Comparison of ENCODE assay signal across 1 cellular context in genomic region chr11:69443138-69443967, GRCh38.
TF ChIP-seq lines count a peak whose summit lies in the region.

No MANE protein-coding gene starts in this region.

TF ChIP-seq in K562, 482 proteins besides CTCF, POLR2A, EP300 and RAD21 (continued from another document and continues in another):
- TF ChIP-seq, protein P1, sequence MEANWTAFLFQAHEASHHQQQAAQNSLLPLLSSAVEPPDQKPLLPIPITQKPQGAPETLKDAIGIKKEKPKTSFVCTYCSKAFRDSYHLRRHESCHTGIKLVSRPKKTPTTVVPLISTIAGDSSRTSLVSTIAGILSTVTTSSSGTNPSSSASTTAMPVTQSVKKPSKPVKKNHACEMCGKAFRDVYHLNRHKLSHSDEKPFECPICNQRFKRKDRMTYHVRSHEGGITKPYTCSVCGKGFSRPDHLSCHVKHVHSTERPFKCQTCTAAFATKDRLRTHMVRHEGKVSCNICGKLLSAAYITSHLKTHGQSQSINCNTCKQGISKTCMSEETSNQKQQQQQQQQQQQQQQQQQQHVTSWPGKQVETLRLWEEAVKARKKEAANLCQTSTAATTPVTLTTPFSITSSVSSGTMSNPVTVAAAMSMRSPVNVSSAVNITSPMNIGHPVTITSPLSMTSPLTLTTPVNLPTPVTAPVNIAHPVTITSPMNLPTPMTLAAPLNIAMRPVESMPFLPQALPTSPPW (CRISPR knock-in tag; IDR thresholded peaks at IDR 0.05), result peak; percentile 97
- no peak for TF ChIP-seq HIVEP1 (CRISPR knock-in tag; IDR thresholded peaks at IDR 0.05)
- TF ChIP-seq, protein P2, sequence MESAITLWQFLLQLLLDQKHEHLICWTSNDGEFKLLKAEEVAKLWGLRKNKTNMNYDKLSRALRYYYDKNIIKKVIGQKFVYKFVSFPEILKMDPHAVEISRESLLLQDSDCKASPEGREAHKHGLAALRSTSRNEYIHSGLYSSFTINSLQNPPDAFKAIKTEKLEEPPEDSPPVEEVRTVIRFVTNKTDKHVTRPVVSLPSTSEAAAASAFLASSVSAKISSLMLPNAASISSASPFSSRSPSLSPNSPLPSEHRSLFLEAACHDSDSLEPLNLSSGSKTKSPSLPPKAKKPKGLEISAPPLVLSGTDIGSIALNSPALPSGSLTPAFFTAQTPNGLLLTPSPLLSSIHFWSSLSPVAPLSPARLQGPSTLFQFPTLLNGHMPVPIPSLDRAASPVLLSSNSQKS (CRISPR knock-in tag; IDR thresholded peaks at IDR 0.05), result no peak
- no peak; the same call in 1 of the 2 replicates for TF ChIP-seq ZNF12 (CRISPR knock-in tag; IDR thresholded peaks at IDR 0.05)
- TF ChIP-seq RHOXF2B (CRISPR knock-in tag; conservative IDR thresholded peaks at IDR 0.05), result no peak
- no peak for TF ChIP-seq SMAD3 (CRISPR knock-in tag; conservative IDR thresholded peaks at IDR 0.05)
- TF ChIP-seq PTTG1 (tag; IDR thresholded peaks at IDR 0.05; ENCODE audit: low read depth), result no peak
- TF ChIP-seq ZKSCAN3 (CRISPR knock-in tag; IDR thresholded peaks at IDR 0.05), result no peak
- no peak for TF ChIP-seq ZNF589 (CRISPR knock-in tag; IDR thresholded peaks at IDR 0.05; ENCODE audit: low read depth)
- no peak for TF ChIP-seq ZNF57 (CRISPR knock-in tag; IDR thresholded peaks at IDR 0.05)
- TF ChIP-seq ZNF699 (CRISPR knock-in tag; IDR thresholded peaks at IDR 0.05; ENCODE audit: insufficient replicate concordance), result no peak
- TF ChIP-seq ZNF407 (IDR thresholded peaks at IDR 0.05; ENCODE audit: low read depth), result peak; percentile 62
- TF ChIP-seq, protein P3, sequence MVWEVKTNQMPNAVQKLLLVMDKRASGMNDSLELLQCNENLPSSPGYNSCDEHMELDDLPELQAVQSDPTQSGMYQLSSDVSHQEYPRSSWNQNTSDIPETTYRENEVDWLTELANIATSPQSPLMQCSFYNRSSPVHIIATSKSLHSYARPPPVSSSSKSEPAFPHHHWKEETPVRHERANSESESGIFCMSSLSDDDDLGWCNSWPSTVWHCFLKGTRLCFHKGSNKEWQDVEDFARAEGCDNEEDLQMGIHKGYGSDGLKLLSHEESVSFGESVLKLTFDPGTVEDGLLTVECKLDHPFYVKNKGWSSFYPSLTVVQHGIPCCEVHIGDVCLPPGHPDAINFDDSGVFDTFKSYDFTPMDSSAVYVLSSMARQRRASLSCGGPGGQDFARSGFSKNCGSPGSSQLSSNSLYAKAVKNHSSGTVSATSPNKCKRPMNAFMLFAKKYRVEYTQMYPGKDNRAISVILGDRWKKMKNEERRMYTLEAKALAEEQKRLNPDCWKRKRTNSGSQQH (CRISPR knock-in tag; IDR thresholded peaks at IDR 0.05), result no peak
- TF ChIP-seq CGGBP1 (CRISPR knock-in tag; IDR thresholded peaks at IDR 0.05), result no peak
- no peak for TF ChIP-seq MCM2 (IDR thresholded peaks at IDR 0.05; ENCODE audit: low read depth)
- TF ChIP-seq ZNF24 (IDR thresholded peaks at IDR 0.05), result no peak
- peak; percentile 79; the same call in 1 of the 2 replicates for TF ChIP-seq ZBTB7A (IDR thresholded peaks at IDR 0.05; ENCODE audit: borderline replicate concordance, control insufficient read depth, low read depth, low read length)
- TF ChIP-seq PRPF4 (IDR thresholded peaks at IDR 0.05; ENCODE audit: insufficient read depth, low read depth, low read length, poor library complexity, severe bottlenecking), result no peak
- TF ChIP-seq ZNF197 (CRISPR knock-in tag; IDR thresholded peaks at IDR 0.05; ENCODE audit: low read depth), result peak; percentile 49; the same call in 1 of the 2 replicates
- TF ChIP-seq ZFP36 (IDR thresholded peaks at IDR 0.05; ENCODE audit: low read depth, low read length, partially characterized antibody), result peak; percentile 28
- 0 out of 2 replicates have a peak, but pooled peaks have one; percentile 38 for TF ChIP-seq MXI1 (IDR thresholded peaks at IDR 0.05; ENCODE audit: low read depth, low read length)
- TF ChIP-seq ZNF695 (CRISPR knock-in tag; IDR thresholded peaks at IDR 0.05), result no peak
- TF ChIP-seq POLR2G (IDR thresholded peaks at IDR 0.05; ENCODE audit: low read depth, low read length), result peak; percentile 97
- peak; percentile 100 for TF ChIP-seq ZNF79 (CRISPR knock-in tag; IDR thresholded peaks at IDR 0.05; ENCODE audit: low read depth)
- TF ChIP-seq THRA (IDR thresholded peaks at IDR 0.05), result no peak
- no peak for TF ChIP-seq OTX1 (CRISPR knock-in tag; IDR thresholded peaks at IDR 0.05)
- TF ChIP-seq SP1 (CRISPR knock-in tag; IDR thresholded peaks at IDR 0.05), result no peak
- no peak for TF ChIP-seq FOXJ2 (tag; IDR thresholded peaks at IDR 0.05)
- no peak for TF ChIP-seq TSHZ1 (CRISPR knock-in tag; IDR thresholded peaks at IDR 0.05)
- peak; percentile 89 for TF ChIP-seq KDM5B (IDR thresholded peaks at IDR 0.05; ENCODE audit: insufficient replicate concordance, low read depth, low read length)
- TF ChIP-seq HNRNPLL (IDR thresholded peaks at IDR 0.05; ENCODE audit: low read depth, low read length, poor library complexity, severe bottlenecking), result no peak
- TF ChIP-seq RBFOX2 (IDR thresholded peaks at IDR 0.05; ENCODE audit: low read depth, low read length), result peak; percentile 95
- no peak for TF ChIP-seq ZNF668 (CRISPR knock-in tag; IDR thresholded peaks at IDR 0.05)
- TF ChIP-seq, protein P4, sequence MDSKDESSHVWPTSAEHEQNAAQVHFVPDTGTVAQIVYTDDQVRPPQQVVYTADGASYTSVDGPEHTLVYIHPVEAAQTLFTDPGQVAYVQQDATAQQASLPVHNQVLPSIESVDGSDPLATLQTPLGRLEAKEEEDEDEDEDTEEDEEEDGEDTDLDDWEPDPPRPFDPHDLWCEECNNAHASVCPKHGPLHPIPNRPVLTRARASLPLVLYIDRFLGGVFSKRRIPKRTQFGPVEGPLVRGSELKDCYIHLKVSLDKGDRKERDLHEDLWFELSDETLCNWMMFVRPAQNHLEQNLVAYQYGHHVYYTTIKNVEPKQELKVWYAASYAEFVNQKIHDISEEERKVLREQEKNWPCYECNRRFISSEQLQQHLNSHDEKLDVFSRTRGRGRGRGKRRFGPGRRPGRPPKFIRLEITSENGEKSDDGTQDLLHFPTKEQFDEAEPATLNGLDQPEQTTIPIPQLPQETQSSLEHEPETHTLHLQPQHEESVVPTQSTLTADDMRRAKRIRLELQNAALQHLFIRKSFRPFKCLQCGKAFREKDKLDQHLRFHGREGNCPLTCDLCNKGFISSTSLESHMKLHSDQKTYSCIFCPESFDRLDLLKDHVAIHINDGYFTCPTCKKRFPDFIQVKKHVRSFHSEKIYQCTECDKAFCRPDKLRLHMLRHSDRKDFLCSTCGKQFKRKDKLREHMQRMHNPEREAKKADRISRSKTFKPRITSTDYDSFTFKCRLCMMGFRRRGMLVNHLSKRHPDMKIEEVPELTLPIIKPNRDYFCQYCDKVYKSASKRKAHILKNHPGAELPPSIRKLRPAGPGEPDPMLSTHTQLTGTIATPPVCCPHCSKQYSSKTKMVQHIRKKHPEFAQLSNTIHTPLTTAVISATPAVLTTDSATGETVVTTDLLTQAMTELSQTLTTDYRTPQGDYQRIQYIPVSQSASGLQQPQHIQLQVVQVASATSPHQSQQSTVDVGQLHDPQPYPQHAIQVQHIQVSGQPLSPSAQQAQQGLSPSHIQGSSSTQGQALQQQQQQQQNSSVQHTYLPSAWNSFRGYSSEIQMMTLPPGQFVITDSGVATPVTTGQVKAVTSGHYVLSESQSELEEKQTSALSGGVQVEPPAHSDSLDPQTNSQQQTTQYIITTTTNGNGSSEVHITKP (IDR thresholded peaks at IDR 0.05; ENCODE audit: partially characterized antibody), result no peak
- TF ChIP-seq EWSR1 (IDR thresholded peaks at IDR 0.05; ENCODE audit: borderline replicate concordance, low read depth, partially characterized antibody), result no peak
- TF ChIP-seq XRCC4 (IDR thresholded peaks at IDR 0.05; ENCODE audit: extremely low read depth, insufficient read depth, insufficient read length), result no peak
- TF ChIP-seq ZBTB9 (CRISPR knock-in tag; IDR thresholded peaks at IDR 0.05), result no peak
- no peak for TF ChIP-seq GATAD2B (IDR thresholded peaks at IDR 0.05; ENCODE audit: borderline replicate concordance)
- peak; percentile 10 for TF ChIP-seq CHD1 (IDR thresholded peaks at IDR 0.05; ENCODE audit: low read length)
